1 cellular context compared by ENCODE assay signal in the genomic region with DNA sequence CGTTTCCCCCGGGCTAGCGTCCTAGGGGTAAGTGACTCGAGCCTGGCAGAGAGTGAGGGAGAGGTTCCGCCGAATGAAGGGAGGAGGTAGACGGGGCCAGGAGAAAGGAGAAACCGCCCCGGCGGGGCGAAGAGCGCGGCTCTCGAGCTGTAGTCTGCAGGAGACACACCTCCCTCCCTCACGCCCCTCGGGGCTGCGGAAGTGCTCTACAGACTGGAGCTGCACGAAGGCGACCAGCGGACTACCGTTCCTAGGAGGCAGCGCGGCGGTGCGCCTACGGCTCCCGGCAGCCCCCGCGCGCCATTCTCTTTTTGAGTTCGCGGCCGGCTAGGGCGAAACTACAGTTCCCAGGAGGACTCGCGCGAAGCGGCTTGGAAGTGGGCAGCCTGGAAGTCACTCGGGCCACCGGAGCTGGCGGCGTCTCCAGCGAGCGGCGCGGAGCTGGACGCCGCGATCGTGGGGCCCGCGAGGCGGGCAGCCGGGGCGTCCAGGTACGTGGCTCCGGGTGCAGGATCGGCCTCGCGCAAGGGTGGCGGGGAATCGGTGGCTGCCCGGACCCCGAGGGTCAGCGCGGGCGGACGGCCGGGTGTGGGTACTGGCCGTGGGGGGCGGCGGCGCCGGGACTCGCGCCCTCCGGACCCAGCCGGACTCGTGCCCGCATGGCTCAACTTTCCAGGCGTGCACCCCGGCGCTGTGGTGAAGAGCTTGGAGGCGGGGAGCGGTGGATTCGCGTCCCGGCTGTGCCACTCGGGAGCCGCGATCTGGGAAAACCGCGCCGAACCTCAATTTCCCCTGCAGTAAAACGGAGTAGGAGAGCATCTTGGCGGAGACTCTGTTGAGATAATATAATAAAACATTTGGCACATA.
A peak's percentile ranks its signal among the peaks of the same experiment; 100 is the strongest.
TF ChIP-seq lines count a peak whose summit lies in the region.

A gene with protein sequence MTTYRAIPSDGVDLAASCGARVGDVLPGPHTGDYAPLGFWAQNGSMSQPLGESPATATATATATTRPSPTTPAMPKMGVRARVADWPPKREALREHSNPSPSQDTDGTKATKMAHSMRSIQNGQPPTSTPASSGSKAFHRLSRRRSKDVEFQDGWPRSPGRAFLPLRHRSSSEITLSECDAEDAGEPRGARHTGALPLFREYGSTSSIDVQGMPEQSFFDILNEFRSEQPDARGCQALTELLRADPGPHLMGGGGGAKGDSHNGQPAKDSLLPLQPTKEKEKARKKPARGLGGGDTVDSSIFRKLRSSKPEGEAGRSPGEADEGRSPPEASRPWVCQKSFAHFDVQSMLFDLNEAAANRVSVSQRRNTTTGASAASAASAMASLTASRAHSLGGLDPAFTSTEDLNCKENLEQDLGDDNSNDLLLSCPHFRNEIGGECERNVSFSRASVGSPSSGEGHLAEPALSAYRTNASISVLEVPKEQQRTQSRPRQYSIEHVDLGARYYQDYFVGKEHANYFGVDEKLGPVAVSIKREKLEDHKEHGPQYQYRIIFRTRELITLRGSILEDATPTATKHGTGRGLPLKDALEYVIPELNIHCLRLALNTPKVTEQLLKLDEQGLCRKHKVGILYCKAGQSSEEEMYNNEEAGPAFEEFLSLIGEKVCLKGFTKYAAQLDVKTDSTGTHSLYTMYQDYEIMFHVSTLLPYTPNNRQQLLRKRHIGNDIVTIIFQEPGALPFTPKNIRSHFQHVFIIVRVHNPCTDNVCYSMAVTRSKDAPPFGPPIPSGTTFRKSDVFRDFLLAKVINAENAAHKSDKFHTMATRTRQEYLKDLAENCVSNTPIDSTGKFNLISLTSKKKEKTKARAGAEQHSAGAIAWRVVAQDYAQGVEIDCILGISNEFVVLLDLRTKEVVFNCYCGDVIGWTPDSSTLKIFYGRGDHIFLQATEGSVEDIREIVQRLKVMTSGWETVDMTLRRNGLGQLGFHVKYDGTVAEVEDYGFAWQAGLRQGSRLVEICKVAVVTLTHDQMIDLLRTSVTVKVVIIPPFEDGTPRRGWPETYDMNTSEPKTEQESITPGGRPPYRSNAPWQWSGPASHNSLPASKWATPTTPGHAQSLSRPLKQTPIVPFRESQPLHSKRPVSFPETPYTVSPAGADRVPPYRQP (N-terminal part only) (plus strand): TSS at position 341 of the 867 bp plus-strand sequence. CDS start 174,358 bp downstream, outside the sequence.

TF ChIP-seq in K562, 482 proteins besides CTCF, POLR2A, EP300 and RAD21 (continued from another document and continues in another):
- TF ChIP-seq, protein P1, sequence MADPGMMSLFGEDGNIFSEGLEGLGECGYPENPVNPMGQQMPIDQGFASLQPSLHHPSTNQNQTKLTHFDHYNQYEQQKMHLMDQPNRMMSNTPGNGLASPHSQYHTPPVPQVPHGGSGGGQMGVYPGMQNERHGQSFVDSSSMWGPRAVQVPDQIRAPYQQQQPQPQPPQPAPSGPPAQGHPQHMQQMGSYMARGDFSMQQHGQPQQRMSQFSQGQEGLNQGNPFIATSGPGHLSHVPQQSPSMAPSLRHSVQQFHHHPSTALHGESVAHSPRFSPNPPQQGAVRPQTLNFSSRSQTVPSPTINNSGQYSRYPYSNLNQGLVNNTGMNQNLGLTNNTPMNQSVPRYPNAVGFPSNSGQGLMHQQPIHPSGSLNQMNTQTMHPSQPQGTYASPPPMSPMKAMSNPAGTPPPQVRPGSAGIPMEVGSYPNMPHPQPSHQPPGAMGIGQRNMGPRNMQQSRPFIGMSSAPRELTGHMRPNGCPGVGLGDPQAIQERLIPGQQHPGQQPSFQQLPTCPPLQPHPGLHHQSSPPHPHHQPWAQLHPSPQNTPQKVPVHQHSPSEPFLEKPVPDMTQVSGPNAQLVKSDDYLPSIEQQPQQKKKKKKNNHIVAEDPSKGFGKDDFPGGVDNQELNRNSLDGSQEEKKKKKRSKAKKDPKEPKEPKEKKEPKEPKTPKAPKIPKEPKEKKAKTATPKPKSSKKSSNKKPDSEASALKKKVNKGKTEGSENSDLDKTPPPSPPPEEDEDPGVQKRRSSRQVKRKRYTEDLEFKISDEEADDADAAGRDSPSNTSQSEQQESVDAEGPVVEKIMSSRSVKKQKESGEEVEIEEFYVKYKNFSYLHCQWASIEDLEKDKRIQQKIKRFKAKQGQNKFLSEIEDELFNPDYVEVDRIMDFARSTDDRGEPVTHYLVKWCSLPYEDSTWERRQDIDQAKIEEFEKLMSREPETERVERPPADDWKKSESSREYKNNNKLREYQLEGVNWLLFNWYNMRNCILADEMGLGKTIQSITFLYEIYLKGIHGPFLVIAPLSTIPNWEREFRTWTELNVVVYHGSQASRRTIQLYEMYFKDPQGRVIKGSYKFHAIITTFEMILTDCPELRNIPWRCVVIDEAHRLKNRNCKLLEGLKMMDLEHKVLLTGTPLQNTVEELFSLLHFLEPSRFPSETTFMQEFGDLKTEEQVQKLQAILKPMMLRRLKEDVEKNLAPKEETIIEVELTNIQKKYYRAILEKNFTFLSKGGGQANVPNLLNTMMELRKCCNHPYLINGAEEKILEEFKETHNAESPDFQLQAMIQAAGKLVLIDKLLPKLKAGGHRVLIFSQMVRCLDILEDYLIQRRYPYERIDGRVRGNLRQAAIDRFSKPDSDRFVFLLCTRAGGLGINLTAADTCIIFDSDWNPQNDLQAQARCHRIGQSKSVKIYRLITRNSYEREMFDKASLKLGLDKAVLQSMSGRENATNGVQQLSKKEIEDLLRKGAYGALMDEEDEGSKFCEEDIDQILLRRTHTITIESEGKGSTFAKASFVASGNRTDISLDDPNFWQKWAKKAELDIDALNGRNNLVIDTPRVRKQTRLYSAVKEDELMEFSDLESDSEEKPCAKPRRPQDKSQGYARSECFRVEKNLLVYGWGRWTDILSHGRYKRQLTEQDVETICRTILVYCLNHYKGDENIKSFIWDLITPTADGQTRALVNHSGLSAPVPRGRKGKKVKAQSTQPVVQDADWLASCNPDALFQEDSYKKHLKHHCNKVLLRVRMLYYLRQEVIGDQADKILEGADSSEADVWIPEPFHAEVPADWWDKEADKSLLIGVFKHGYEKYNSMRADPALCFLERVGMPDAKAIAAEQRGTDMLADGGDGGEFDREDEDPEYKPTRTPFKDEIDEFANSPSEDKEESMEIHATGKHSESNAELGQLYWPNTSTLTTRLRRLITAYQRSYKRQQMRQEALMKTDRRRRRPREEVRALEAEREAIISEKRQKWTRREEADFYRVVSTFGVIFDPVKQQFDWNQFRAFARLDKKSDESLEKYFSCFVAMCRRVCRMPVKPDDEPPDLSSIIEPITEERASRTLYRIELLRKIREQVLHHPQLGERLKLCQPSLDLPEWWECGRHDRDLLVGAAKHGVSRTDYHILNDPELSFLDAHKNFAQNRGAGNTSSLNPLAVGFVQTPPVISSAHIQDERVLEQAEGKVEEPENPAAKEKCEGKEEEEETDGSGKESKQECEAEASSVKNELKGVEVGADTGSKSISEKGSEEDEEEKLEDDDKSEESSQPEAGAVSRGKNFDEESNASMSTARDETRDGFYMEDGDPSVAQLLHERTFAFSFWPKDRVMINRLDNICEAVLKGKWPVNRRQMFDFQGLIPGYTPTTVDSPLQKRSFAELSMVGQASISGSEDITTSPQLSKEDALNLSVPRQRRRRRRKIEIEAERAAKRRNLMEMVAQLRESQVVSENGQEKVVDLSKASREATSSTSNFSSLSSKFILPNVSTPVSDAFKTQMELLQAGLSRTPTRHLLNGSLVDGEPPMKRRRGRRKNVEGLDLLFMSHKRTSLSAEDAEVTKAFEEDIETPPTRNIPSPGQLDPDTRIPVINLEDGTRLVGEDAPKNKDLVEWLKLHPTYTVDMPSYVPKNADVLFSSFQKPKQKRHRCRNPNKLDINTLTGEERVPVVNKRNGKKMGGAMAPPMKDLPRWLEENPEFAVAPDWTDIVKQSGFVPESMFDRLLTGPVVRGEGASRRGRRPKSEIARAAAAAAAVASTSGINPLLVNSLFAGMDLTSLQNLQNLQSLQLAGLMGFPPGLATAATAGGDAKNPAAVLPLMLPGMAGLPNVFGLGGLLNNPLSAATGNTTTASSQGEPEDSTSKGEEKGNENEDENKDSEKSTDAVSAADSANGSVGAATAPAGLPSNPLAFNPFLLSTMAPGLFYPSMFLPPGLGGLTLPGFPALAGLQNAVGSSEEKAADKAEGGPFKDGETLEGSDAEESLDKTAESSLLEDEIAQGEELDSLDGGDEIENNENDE (IDR thresholded peaks at IDR 0.05; ENCODE audit: low read depth, low read length) = no peak
- TF ChIP-seq, protein P2, sequence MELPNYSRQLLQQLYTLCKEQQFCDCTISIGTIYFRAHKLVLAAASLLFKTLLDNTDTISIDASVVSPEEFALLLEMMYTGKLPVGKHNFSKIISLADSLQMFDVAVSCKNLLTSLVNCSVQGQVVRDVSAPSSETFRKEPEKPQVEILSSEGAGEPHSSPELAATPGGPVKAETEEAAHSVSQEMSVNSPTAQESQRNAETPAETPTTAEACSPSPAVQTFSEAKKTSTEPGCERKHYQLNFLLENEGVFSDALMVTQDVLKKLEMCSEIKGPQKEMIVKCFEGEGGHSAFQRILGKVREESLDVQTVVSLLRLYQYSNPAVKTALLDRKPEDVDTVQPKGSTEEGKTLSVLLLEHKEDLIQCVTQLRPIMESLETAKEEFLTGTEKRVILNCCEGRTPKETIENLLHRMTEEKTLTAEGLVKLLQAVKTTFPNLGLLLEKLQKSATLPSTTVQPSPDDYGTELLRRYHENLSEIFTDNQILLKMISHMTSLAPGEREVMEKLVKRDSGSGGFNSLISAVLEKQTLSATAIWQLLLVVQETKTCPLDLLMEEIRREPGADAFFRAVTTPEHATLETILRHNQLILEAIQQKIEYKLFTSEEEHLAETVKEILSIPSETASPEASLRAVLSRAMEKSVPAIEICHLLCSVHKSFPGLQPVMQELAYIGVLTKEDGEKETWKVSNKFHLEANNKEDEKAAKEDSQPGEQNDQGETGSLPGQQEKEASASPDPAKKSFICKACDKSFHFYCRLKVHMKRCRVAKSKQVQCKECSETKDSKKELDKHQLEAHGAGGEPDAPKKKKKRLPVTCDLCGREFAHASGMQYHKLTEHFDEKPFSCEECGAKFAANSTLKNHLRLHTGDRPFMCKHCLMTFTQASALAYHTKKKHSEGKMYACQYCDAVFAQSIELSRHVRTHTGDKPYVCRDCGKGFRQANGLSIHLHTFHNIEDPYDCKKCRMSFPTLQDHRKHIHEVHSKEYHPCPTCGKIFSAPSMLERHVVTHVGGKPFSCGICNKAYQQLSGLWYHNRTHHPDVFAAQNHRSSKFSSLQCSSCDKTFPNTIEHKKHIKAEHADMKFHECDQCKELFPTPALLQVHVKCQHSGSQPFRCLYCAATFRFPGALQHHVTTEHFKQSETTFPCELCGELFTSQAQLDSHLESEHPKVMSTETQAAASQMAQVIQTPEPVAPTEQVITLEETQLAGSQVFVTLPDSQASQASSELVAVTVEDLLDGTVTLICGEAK (IDR thresholded peaks at IDR 0.05) = 0 out of 2 replicates have a peak, but pooled peaks have one; percentile 54
- TF ChIP-seq, protein P2 (CRISPR knock-in tag; IDR thresholded peaks at IDR 0.05) = no peak
- TF ChIP-seq ASH1L (IDR thresholded peaks at IDR 0.05; ENCODE audit: borderline replicate concordance, low read depth, partially characterized antibody) (no peak), EP400 (IDR thresholded peaks at IDR 0.05) (no peak), CTBP1 (IDR thresholded peaks at IDR 0.05; ENCODE audit: borderline replicate concordance) (peak; percentile 36; the same call in 1 of the 2 replicates), SIN3A (IDR thresholded peaks at IDR 0.05; ENCODE audit: borderline replicate concordance in 2 of 2, control insufficient read depth in 1 of 2, low read depth in 2 of 2, low read length in 2 of 2) (peak in 1 of 2 experiments; percentile 78; a peak in 2 of 4 replicates), NFATC3 (IDR thresholded peaks at IDR 0.05) (no peak), ETS2 (tag; IDR thresholded peaks at IDR 0.05; ENCODE audit: borderline replicate concordance, poor library complexity, severe bottlenecking) (no peak)
- TF ChIP-seq, protein P3, sequence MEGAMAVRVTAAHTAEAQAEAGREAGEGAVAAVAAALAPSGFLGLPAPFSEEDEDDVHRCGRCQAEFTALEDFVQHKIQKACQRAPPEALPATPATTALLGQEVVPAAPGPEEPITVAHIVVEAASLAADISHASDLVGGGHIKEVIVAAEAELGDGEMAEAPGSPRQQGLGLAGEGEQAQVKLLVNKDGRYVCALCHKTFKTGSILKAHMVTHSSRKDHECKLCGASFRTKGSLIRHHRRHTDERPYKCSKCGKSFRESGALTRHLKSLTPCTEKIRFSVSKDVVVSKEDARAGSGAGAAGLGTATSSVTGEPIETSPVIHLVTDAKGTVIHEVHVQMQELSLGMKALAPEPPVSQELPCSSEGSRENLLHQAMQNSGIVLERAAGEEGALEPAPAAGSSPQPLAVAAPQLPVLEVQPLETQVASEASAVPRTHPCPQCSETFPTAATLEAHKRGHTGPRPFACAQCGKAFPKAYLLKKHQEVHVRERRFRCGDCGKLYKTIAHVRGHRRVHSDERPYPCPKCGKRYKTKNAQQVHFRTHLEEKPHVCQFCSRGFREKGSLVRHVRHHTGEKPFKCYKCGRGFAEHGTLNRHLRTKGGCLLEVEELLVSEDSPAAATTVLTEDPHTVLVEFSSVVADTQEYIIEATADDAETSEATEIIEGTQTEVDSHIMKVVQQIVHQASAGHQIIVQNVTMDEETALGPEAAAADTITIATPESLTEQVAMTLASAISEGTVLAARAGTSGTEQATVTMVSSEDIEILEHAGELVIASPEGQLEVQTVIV (CRISPR knock-in tag; IDR thresholded peaks at IDR 0.05; ENCODE audit: borderline replicate concordance) = no peak
- TF ChIP-seq, protein P4, sequence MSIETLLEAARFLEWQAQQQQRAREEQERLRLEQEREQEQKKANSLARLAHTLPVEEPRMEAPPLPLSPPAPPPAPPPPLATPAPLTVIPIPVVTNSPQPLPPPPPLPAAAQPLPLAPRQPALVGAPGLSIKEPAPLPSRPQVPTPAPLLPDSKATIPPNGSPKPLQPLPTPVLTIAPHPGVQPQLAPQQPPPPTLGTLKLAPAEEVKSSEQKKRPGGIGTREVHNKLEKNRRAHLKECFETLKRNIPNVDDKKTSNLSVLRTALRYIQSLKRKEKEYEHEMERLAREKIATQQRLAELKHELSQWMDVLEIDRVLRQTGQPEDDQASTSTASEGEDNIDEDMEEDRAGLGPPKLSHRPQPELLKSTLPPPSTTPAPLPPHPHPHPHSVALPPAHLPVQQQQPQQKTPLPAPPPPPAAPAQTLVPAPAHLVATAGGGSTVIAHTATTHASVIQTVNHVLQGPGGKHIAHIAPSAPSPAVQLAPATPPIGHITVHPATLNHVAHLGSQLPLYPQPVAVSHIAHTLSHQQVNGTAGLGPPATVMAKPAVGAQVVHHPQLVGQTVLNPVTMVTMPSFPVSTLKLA (conservative IDR thresholded peaks at IDR 0.05) = peak; percentile 54 to 81; a peak in 3 of 4 replicates
